ENCODE assay signal across 29 cellular contexts in genomic region chr2:123652320-123652719, GRCh38.
"Had no signal": no experiment of that assay in that cellular context is flagged by ENCODE, and none has a peak within 500 bp of the region (broad histone marks: within the 10 kb centered on the region; RNA-seq: fewer than 3 reads in every experiment).

No MANE protein-coding gene starts in this region.

- DNase-seq: colonic mucosa; cortex of kidney; dermis blood vessel endothelial cell; dorsolateral prefrontal cortex; effector CD4-positive, alpha-beta T cell; effector CD8-positive, alpha-beta T cell; effector memory CD4-positive, alpha-beta T cell; effector memory CD8-positive, alpha-beta T cell; endodermal cell; erythroblast; esophagus squamous epithelium; foreskin fibroblast; foreskin keratinocyte; foreskin melanocyte; gastrocnemius medialis; glutamatergic neuron; head of caudate nucleus; heart left ventricle; heart right ventricle had no signal

- FAIRE-seq: colon, endometrium, endothelial cell of umbilical vein, frontal cortex had no signal

- H3K27ac Mint-ChIP-seq: dendritic cell treated with granulocyte-macrophage colony-stimulating factor and Interleukin-4, amounts not matched to agents 40 ng/mL and 50 ng/mL, for 4 days; effector memory CD8-positive, alpha-beta T cell; endodermal cell had no signal

- H3K27me3 ChIP-seq: colonic mucosa, esophagus muscularis mucosa, esophagus squamous epithelium, foreskin keratinocyte, gastrocnemius medialis, gastroesophageal sphincter, heart left ventricle, heart right ventricle had no signal

- H3K4me1 ChIP-seq: colonic mucosa, esophagus muscularis mucosa, esophagus squamous epithelium, foreskin keratinocyte, gastrocnemius medialis, gastroesophageal sphincter, heart left ventricle, heart right ventricle had no signal

- H3K36me3 ChIP-seq: colonic mucosa, esophagus muscularis mucosa, esophagus squamous epithelium, gastrocnemius medialis, gastroesophageal sphincter, heart left ventricle, heart right ventricle had no signal

- H3K9me3 Mint-ChIP-seq: dendritic cell treated with granulocyte-macrophage colony-stimulating factor and Interleukin-4, amounts not matched to agents 40 ng/mL and 50 ng/mL, for 4 days; endodermal cell had no signal

- ATAC-seq: effector memory CD8-positive, alpha-beta T cell; esophagus mucosa; foreskin keratinocyte; gastrocnemius medialis; gastroesophageal sphincter; heart left ventricle; heart right ventricle had no signal

- H3K4me3 ChIP-seq: colonic mucosa, coronary artery, dorsolateral prefrontal cortex, esophagus muscularis mucosa, esophagus squamous epithelium, gastrocnemius medialis, gastroesophageal sphincter, heart left ventricle, heart right ventricle had no signal

- H3K4me3 Mint-ChIP-seq: dendritic cell treated with granulocyte-macrophage colony-stimulating factor and Interleukin-4, amounts not matched to agents 40 ng/mL and 50 ng/mL, for 4 days; effector memory CD8-positive, alpha-beta T cell; endodermal cell had no signal

- H3K27me3 Mint-ChIP-seq: dendritic cell treated with granulocyte-macrophage colony-stimulating factor and Interleukin-4, amounts not matched to agents 40 ng/mL and 50 ng/mL, for 4 days; effector memory CD8-positive, alpha-beta T cell had no signal

- H3K27ac ChIP-seq: colonic mucosa, coronary artery, dorsolateral prefrontal cortex, epithelial cell of prostate, esophagus muscularis mucosa, esophagus squamous epithelium, foreskin keratinocyte, gastrocnemius medialis, gastroesophageal sphincter, heart left ventricle, heart right ventricle had no signal
